ENCODE assay signal across 7 cellular contexts in the genomic region with DNA sequence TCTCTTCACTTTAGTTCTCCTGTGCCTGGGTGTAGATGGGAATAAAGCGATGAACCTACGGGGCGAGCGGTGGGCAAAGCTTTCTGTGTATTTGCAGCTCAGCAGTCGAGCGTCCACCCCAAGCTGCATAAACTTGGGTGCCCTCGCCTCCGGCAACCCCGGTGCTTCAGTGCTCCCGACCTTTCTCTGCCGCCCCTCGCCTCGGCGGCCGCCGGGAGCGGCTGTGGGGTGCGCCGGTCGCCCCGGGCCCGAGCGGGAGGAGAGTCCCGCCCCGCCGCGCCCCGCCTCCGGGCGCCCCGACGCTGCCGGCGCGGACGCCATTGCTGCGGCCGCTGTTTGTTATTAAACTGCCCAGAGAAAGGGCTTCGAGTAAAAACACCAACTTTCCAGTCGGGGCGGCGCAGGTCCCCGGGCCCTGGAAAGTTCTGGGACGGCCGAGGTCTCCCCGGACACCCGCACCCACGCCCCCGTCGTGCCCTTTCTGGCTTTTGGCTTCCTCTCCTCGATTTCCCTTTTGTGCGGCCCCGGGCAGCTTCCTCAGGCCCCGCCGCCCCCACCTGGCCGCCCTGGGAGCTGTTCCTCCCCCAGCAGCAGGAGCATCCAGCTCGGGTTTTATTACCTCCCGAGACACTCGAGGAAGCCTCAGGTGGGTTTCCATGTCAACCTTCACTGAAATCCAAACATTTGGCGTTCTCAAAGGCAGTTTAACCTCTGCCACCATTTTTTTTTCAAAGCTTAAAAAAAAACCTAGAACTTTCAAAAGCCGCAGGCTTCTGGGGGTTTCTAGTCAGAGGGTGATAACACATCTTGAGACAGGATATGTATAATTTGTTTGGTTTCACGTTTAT.
DNase-seq lines count a peak whose midpoint lies in the region; ATAC-seq lines count a peak whose summit lies in the region.

No MANE protein-coding gene starts in this region.

- peak; percentile 41 for DNase-seq in NCI-H2107 treated with DMSO at 0.1 percent for 48 hours (lab: John Stamatoyannopoulos, UW; ENCODE audit: unreplicated experiment)
- peak; percentile 17 to 21 for DNase-seq in activated CD4-positive, alpha-beta T cell treated with anti-CD3 and anti-CD28 coated beads, Interleukin-2, amount 50 U/mL, for 4 hours
- DNase-seq in ecto neural progenitor cell (ENCODE audit: low spot score), result peak; percentile 69
- peak; percentile 71 to 77 for DNase-seq in lung microvascular endothelial cell (ENCODE audit: low read depth in 2 of 2)
- peak; percentile 7 to 12 for DNase-seq in stimulated activated CD8-positive, alpha-beta memory T cell treated with anti-CD3 and anti-CD28 coated beads, Interleukin-4, amount 100 ng/mL, for 4 hours (ENCODE audit: low read depth in 2 of 2, low spot score in 1 of 2)

- ATAC-seq in GM18517 (IDR thresholded peaks at IDR 0.05; ENCODE audit: unreplicated experiment) (peak; percentile 76), HG02885 (IDR thresholded peaks at IDR 0.05; ENCODE audit: poor library complexity, unreplicated experiment) (peak; percentile 81)

Comparison
In these comparisons a context has a peak if more than half of its experiments do, and no peak if none do; other contexts are left out.
1. Peak in every context shown above with its lines: DNase-seq and ATAC-seq.
2. DNase-seq: peak in every context shown above with its lines; median percentile 74 in lung microvascular endothelial cell; 69 in ecto neural progenitor cell; 41 in NCI-H2107 treated with DMSO at 0.1 percent for 48 hours; 19 in activated CD4-positive, alpha-beta T cell treated with anti-CD3 and anti-CD28 coated beads, Interleukin-2, amount 50 U/mL, for 4 hours; 10 in stimulated activated CD8-positive, alpha-beta memory T cell treated with anti-CD3 and anti-CD28 coated beads, Interleukin-4, amount 100 ng/mL, for 4 hours.